In the genomic region with DNA sequence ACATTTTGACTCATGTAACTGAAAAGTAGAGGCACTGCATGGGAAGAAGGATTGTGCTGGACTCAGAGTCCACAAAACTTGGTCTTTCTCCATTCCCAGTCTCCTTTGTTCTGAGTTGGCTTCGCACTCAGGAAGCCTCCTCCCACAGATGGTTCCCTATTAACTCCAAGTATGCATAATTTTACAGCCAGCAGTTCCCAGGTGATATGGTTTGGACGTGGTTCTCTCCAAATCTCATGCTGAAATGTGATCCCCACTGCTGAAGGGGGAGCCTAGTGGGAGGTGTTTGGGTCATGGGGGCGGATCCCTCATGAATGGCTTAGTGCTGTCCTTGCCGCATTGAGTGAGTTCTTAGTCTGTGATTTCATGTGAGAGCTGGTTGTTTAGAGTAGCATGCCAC, we compare ENCODE assay signal across 1 cellular context.
TF ChIP-seq lines count a peak whose summit lies in the region.

No MANE protein-coding gene starts in this region.

TF ChIP-seq in IMR-90, 13 proteins besides CTCF, POLR2A, EP300 and RAD21 (continued from another document):
- TF ChIP-seq MXI1 (IDR thresholded peaks at IDR 0.05; ENCODE audit: borderline replicate concordance, low read depth, low read length): no peak
TF ChIP-seq in IMR-90: peak in this region for 0.
